Comparison of ENCODE assay signal across 23 cellular contexts in genomic region chr3:194386066-194386465, GRCh38. TPM values are rescaled to one million over a fixed set of nuclear protein-coding genes. Genes with fewer than 3 reads are reported as not detected.
"Had no signal": no experiment of that assay in that cellular context is flagged by ENCODE, and none has a peak within 500 bp of the region (broad histone marks: within the 10 kb centered on the region; RNA-seq: fewer than 3 reads in every experiment).

No MANE protein-coding gene starts in this region.

- H3K4me1 ChIP-seq: colonic mucosa, left ventricle myocardium inferior, pancreas, right lobe of liver, testis had no signal

- H3K27ac Mint-ChIP-seq: naive B cell; stimulated activated effector memory CD8-positive, alpha-beta T cell treated with anti-CD3 and anti-CD28 coated beads, Interleukin-12 subunit alpha, Interleukin-12 subunit beta, amount 100 ng/mL, for 72 hours; T-helper 1 cell treated with Interleukin-12 subunit alpha and Interleukin-12 subunit beta and Interleukin-4 antibody, amounts not matched to agents 30 μg/mL and 1 μg/mL, for 36 hours had no signal

- H3K36me3 Mint-ChIP-seq: stimulated activated effector memory CD8-positive, alpha-beta T cell treated with anti-CD3 and anti-CD28 coated beads, Interleukin-12 subunit alpha, Interleukin-12 subunit beta, amount 100 ng/mL, for 72 hours had no signal

- H3K9me3 Mint-ChIP-seq: central memory CD8-positive, alpha-beta T cell; stimulated activated effector memory CD8-positive, alpha-beta T cell treated with anti-CD3 and anti-CD28 coated beads, Interleukin-12 subunit alpha, Interleukin-12 subunit beta, amount 100 ng/mL, for 72 hours had no signal

- H3K4me1 Mint-ChIP-seq: central memory CD8-positive, alpha-beta T cell; naive B cell; stimulated activated effector memory CD8-positive, alpha-beta T cell treated with anti-CD3 and anti-CD28 coated beads, Interleukin-12 subunit alpha, Interleukin-12 subunit beta, amount 100 ng/mL, for 72 hours had no signal

- H3K4me2 ChIP-seq: smooth muscle cell had no signal

- H3K4me3 Mint-ChIP-seq: central memory CD8-positive, alpha-beta T cell; naive B cell; stimulated activated effector memory CD8-positive, alpha-beta T cell treated with anti-CD3 and anti-CD28 coated beads, Interleukin-12 subunit alpha, Interleukin-12 subunit beta, amount 100 ng/mL, for 72 hours; T-helper 1 cell treated with Interleukin-12 subunit alpha and Interleukin-12 subunit beta and Interleukin-4 antibody, amounts not matched to agents 30 μg/mL and 1 μg/mL, for 36 hours had no signal

- H3K36me3 ChIP-seq: brain microvascular endothelial cell, colonic mucosa, left ventricle myocardium inferior, pancreas, right lobe of liver had no signal

- DNase-seq: activated CD4-positive, alpha-beta T cell treated with anti-CD3 and anti-CD28 coated beads for 1 hour; activated effector memory CD4-positive, alpha-beta T cell treated with Interleukin-2 at 50 U/mL for 16 hours; activated naive CD4-positive, alpha-beta T cell treated with anti-CD3 and anti-CD28 coated beads, Interleukin-2, amount 50 U/mL, for 16 hours; activated T-cell treated with anti-CD3 and anti-CD28 coated beads, Interleukin-2, amount 50 U/mL, for 48 hours; brain microvascular endothelial cell; left ventricle myocardium inferior; mucosa of descending colon; naive B cell; pancreas; stimulated activated CD4-positive, alpha-beta T cell treated with anti-CD3 and anti-CD28 coated beads, Interleukin-4, amount 100 ng/mL, for 1 hour; testis had no signal

- H3K27ac ChIP-seq: brain microvascular endothelial cell, colonic mucosa, left ventricle myocardium inferior, pancreas, right lobe of liver, testis, VCaP had no signal

- H3K9me3 ChIP-seq: colonic mucosa, mucosa of descending colon, pancreas, right lobe of liver, testis had no signal

- ATAC-seq: mucosa of descending colon; stimulated activated effector memory CD8-positive, alpha-beta T cell treated with anti-CD3 and anti-CD28 coated beads, Interleukin-12 subunit alpha, Interleukin-12 subunit beta, amount 100 ng/mL, for 72 hours had no signal

- H3K4me3 ChIP-seq: colonic mucosa, left ventricle myocardium inferior, mucosa of descending colon, pancreas, right lobe of liver, smooth muscle cell, testis had no signal

- H3K27me3 ChIP-seq: colonic mucosa, pancreas, right lobe of liver, testis had no signal

RNA-seq across cellular contexts. Expression of gene GP5, which starts 13.0 kb away (rescaled TPM):
- total RNA-seq: epithelial cell of proximal tubule, frontal cortex, left ventricle myocardium inferior, smooth muscle cell had no signal
- polyA plus RNA-seq: smooth muscle cell had no signal

RNA-seq across cellular contexts. Expression of gene LRRC15, which starts 16.5 kb away (rescaled TPM):
- total RNA-seq: epithelial cell of proximal tubule, frontal cortex, kidney epithelial cell had no signal
- polyA plus RNA-seq: aorta had no signal

RNA-seq across cellular contexts. Expression of gene CPN2, which starts 34.9 kb away (rescaled TPM):
- total RNA-seq: aorta, epithelial cell of proximal tubule, frontal cortex, kidney epithelial cell, ureter had no signal
- polyA plus RNA-seq: aorta, pancreas, smooth muscle cell had no signal
